8 cellular contexts compared by ENCODE assay signal in the genomic region with DNA sequence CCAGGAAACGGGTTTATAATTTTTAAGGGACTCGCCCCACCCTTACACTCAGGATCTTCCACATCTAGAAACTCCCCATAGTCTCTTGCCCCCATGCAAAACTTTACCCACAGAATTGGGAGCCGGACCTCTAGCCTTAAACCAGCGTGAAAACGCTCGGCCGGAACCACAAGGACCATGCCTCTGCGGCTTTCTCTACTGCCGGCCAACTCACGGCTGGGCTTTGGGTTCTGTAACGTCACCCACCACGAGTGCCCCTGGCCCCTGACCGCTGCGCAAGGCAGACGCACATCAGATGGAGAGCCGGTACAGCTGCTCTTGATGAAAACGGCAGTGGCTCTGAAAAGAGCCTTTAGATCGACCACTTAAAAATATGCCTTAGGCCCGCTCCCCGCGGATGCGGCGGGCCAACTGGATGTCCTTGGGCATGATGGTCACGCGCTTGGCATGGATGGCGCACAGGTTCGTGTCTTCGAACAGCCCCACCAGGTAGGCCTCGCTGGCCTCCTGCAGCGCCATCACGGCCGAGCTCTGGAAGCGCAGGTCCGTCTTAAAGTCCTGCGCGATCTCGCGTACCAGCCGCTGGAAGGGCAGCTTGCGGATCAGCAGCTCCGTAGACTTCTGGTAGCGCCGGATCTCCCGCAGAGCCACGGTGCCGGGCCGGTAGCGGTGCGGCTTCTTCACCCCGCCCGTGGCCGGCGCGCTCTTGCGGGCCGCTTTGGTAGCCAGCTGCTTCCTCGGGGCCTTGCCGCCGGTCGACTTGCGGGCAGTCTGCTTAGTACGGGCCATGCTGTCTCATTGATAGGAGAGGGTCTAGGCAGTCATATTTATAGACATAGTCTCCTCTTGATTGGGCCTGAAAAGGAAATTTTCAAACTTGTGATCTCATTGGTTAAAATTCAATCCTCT. TPM values are rescaled to one million over a fixed set of nuclear protein-coding genes. Genes with fewer than 3 reads are reported as not detected.
DNase-seq lines count a peak whose midpoint lies in the region; ATAC-seq and TF ChIP-seq lines count a peak whose summit lies in the region.
"Not testable (repeated sequence)": the region's sequence is repeated elsewhere in the genome, so short reads cannot be mapped to it uniquely, and the experiment has no call there.

No MANE protein-coding gene starts in this region.

- not testable (repeated sequence) for TF ChIP-seq CTCF in Loucy (conservative IDR thresholded peaks at IDR 0.05; ENCODE audit: low read length); endodermal cell (conservative IDR thresholded peaks at IDR 0.05)

- H3K4me2 ChIP-seq in Loucy (ENCODE audit: low read depth, low read length, poor library complexity, severe bottlenecking) = peak overlapping the region; percentile 58

- ATAC-seq in CD4-positive, CD25-positive, alpha-beta regulatory T cell (ENCODE audit: low read depth in 2 of 2) = peak; percentile 56 to 58
- ATAC-seq in GM21529 (IDR thresholded peaks at IDR 0.05; ENCODE audit: unreplicated experiment) = peak; percentile 39

- 0% methylated on average over 27 of the region's 62 CpGs; no CpG with 5 or more reads in 1 of the 2 experiments for WGBS in endodermal cell (ENCODE audit: insufficient coverage in 1 of 2, insufficient read length in 1 of 2), 2 experiments

- H2AFZ ChIP-seq in Loucy (ENCODE audit: low read length) = not testable (repeated sequence)

- H3K4me3 ChIP-seq in CD4-positive, CD25-positive, alpha-beta regulatory T cell (ENCODE audit: low read depth, low read length) = peak overlapping the region; percentile 41
- H3K4me3 ChIP-seq in Loucy (ENCODE audit: low read length, poor library complexity, severe bottlenecking) (peak overlapping the region; percentile 72), endodermal cell (ENCODE audit: low read length) (peak overlapping the region; percentile 75)

- not testable (repeated sequence) for H3K4me1 ChIP-seq in CD4-positive, CD25-positive, alpha-beta regulatory T cell (ENCODE audit: control insufficient read depth, insufficient read depth, low read length, poor library complexity, severe bottlenecking); Loucy (ENCODE audit: insufficient read depth, low read length, poor library complexity, severe bottlenecking); endodermal cell (ENCODE audit: control insufficient read depth, insufficient read depth, low read length)

- peak overlapping the region; percentile 98 to 99 (median 98) for H3K27ac Mint-ChIP-seq in CD4-positive, CD25-positive, alpha-beta regulatory T cell
- H3K27ac Mint-ChIP-seq in endodermal cell = peak overlapping the region; percentile 89

- H3K27me3 ChIP-seq in CD4-positive, CD25-positive, alpha-beta regulatory T cell (ENCODE audit: control insufficient read depth, insufficient read depth, low read length); Loucy (ENCODE audit: insufficient read depth, low read length, poor library complexity, severe bottlenecking); endodermal cell (ENCODE audit: control insufficient read depth, insufficient read depth, low read length, poor library complexity, severe bottlenecking): not testable (repeated sequence)

- H3K36me3 Mint-ChIP-seq in CD4-positive, CD25-positive, alpha-beta regulatory T cell; endodermal cell (ENCODE audit: low read depth): not testable (repeated sequence)

- H3K79me2 ChIP-seq in Loucy (ENCODE audit: insufficient read depth, low read length) = not testable (repeated sequence)

- not testable (repeated sequence) for H3K9me3 Mint-ChIP-seq in CD4-positive, CD25-positive, alpha-beta regulatory T cell; endodermal cell

- H3K4me1 Mint-ChIP-seq in CD4-positive, CD25-positive, alpha-beta regulatory T cell = peaks cover 0 to 16% (median 7%) of the 10 kb centered on the region in 4 donors
- H3K4me1 Mint-ChIP-seq in endodermal cell = not testable (repeated sequence)

- H3K9me3 ChIP-seq in CD4-positive, CD25-positive, alpha-beta regulatory T cell (ENCODE audit: control insufficient read depth in 2 of 2, low read length in 2 of 2); Loucy (ENCODE audit: insufficient read depth, low read depth, low read length); endodermal cell (ENCODE audit: control insufficient read depth, low read length): not testable (repeated sequence)

- H3F3A ChIP-seq in Loucy (ENCODE audit: low read depth) = not testable (repeated sequence)

- H3K9ac ChIP-seq in Loucy (ENCODE audit: low read depth, low read length, poor library complexity, severe bottlenecking) = peak overlapping the region; percentile 86
- not testable (repeated sequence) for H3K9ac ChIP-seq in endodermal cell (ENCODE audit: extremely low read depth, low read length, poor library complexity, severe bottlenecking)

- H3K27ac ChIP-seq in CD4-positive, CD25-positive, alpha-beta regulatory T cell (ENCODE audit: insufficient read depth, low read length, poor library complexity, severe bottlenecking) = peak overlapping the region; percentile 74
- not testable (repeated sequence) for H3K27ac ChIP-seq in endodermal cell (ENCODE audit: low read depth, low read length)

- peak overlapping the region; percentile 86 to 100 (median 98) for H3K4me3 Mint-ChIP-seq in CD4-positive, CD25-positive, alpha-beta regulatory T cell
- H3K4me3 Mint-ChIP-seq in endodermal cell = peak overlapping the region; percentile 79

- H3K36me3 ChIP-seq in CD4-positive, CD25-positive, alpha-beta regulatory T cell (ENCODE audit: control insufficient read depth, insufficient read depth, low read length); Loucy (ENCODE audit: insufficient read depth, low read length); endodermal cell (ENCODE audit: control insufficient read depth, insufficient read depth, low read length): not testable (repeated sequence)

- peak; percentile 68 to 87 (median 86) for DNase-seq in CD4-positive, CD25-positive, alpha-beta regulatory T cell
- DNase-seq in OCI-M2 (lab: John Stamatoyannopoulos, UW; ENCODE audit: unreplicated experiment) (peak; percentile 31), endodermal cell (peak; percentile 78), medulla oblongata (ENCODE audit: extremely low spot score) (peak; percentile 57)
- DNase-seq in activated CD8-positive, alpha-beta memory T cell treated with anti-CD3 and anti-CD28 coated beads, Interleukin-2, amount 50 U/mL, for 48 hours = peak; percentile 78
- peak; percentile 60 to 72 for DNase-seq in stimulated activated CD4-positive, alpha-beta T cell treated with anti-CD3 and anti-CD28 coated beads, Interleukin-2, amount 100 ng/mL, for 48 hours

- H3K9me2 ChIP-seq in Loucy (replicated peaks; ENCODE audit: low read depth, low read length) = not testable (repeated sequence)

- H4K20me1 ChIP-seq in Loucy (ENCODE audit: insufficient read depth, low read length, poor library complexity, severe bottlenecking) = not testable (repeated sequence)

- H3K27me3 Mint-ChIP-seq in CD4-positive, CD25-positive, alpha-beta regulatory T cell; endodermal cell (ENCODE audit: insufficient read depth): not testable (repeated sequence)

RNA-seq across cellular contexts. Expression of gene FCGR1A, which starts 30.7 kb away (rescaled TPM):
- not detected for total RNA-seq in CD4-positive, CD25-positive, alpha-beta regulatory T cell
- not detected for polyA plus RNA-seq in CD4-positive, CD25-positive, alpha-beta regulatory T cell
- total RNA-seq in endodermal cell = not detected
- not detected for polyA plus RNA-seq in endodermal cell (2013, experiment 1 of 2)
- not detected for polyA plus RNA-seq in endodermal cell (2013, experiment 2 of 2)

Comparison
In these comparisons a context has a peak if more than half of its experiments do, and no peak if none do; other contexts are left out.
1. DNase-seq: peak in every context shown above with its lines; median percentile 86 in CD4-positive, CD25-positive, alpha-beta regulatory T cell; 78 in activated CD8-positive, alpha-beta memory T cell treated with anti-CD3 and anti-CD28 coated beads, Interleukin-2, amount 50 U/mL, for 48 hours; 78 in endodermal cell; 66 in stimulated activated CD4-positive, alpha-beta T cell treated with anti-CD3 and anti-CD28 coated beads, Interleukin-2, amount 100 ng/mL, for 48 hours; 57 in medulla oblongata; 31 in OCI-M2.